ENCODE assay signal across 1 cellular context in the genomic region with DNA sequence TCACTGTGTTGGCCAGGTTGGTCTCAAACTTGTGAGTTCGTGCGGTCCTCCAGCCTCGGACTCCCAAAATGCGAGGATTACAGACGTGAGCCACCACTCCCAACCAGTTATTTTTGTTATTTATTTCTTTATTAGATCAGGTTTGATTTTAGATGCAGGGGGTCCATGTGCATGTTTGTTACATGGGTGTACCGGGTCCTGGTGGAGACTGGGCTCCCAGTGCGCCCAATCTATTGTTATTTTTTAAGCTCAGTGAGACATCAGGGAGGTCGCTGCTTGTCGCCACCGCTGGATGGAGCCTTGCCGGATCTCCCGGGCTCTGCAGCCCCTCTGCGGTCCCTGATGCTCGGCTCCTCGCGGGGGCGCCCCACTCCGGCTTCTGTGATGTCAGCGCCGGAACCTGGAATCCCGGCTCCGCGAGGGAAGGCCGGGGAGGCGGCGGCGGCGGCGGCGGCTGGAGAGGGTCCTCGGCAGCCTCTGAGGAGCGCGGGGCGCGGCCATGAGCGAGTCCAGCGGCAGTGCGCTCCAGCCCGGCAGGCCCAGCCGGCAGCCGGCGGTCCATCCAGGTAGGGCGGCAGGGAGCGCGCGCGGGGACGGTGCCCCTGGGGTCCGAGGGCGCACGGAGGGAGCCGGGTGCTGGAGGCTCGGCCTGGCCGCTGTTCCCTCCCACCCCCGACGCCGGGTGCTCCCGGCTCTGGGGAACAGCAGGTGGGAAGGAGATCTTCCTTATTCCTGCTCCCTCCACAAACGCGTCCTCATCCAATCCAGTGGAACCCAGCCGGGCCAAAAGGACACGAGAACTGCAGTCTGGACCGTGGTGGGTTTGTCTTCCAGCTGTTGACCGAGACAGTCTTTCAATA.
A peak's percentile ranks its signal among the peaks of the same experiment; 100 is the strongest.
TF ChIP-seq lines count a peak whose summit lies in the region.

Gene TMC7 (plus strand): TSS at position 370 of the 860 bp plus-strand sequence. CDS start 130 bp downstream, at position 500.

TF ChIP-seq in HepG2, 621 proteins besides CTCF, POLR2A, EP300 and RAD21 (continued from another document and continues in another):
- no peak; the same call in 1 of the 2 replicates for TF ChIP-seq ZNF44 (CRISPR knock-in tag; IDR thresholded peaks at IDR 0.05)
- peak; percentile 69; the same call in 1 of the 2 replicates for TF ChIP-seq ZNF792 (CRISPR knock-in tag; IDR thresholded peaks at IDR 0.05)
- peak; percentile 96 for TF ChIP-seq ZNF687 (CRISPR knock-in tag; IDR thresholded peaks at IDR 0.05)
- TF ChIP-seq ZNF101 (CRISPR knock-in tag; IDR thresholded peaks at IDR 0.05; ENCODE audit: borderline replicate concordance, low read depth) = no peak
- peak; percentile 77 for TF ChIP-seq ZNF883 (CRISPR knock-in tag; IDR thresholded peaks at IDR 0.05; ENCODE audit: not compliant biosample characterization)
- TF ChIP-seq ZNF513 (CRISPR knock-in tag; conservative IDR thresholded peaks at IDR 0.05) = no peak
- TF ChIP-seq FOXP1 (IDR thresholded peaks at IDR 0.05) = no peak
- TF ChIP-seq FOXP1 (CRISPR knock-in tag; IDR thresholded peaks at IDR 0.05) = no peak
- TF ChIP-seq, protein P1, sequence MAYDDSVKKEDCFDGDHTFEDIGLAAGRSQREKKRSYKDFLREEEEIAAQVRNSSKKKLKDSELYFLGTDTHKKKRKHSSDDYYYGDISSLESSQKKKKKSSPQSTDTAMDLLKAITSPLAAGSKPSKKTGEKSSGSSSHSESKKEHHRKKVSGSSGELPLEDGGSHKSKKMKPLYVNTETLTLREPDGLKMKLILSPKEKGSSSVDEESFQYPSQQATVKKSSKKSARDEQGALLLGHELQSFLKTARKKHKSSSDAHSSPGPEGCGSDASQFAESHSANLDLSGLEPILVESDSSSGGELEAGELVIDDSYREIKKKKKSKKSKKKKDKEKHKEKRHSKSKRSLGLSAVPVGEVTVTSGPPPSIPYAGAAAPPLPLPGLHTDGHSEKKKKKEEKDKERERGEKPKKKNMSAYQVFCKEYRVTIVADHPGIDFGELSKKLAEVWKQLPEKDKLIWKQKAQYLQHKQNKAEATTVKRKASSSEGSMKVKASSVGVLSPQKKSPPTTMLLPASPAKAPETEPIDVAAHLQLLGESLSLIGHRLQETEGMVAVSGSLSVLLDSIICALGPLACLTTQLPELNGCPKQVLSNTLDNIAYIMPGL (CRISPR knock-in tag; IDR thresholded peaks at IDR 0.05; ENCODE audit: borderline replicate concordance in 1 of 2, low read depth in 1 of 2) = peak; percentile 100
- peak; percentile 92; the same call in 1 of the 2 replicates for TF ChIP-seq TMF1 (CRISPR knock-in tag; IDR thresholded peaks at IDR 0.05; ENCODE audit: low read depth)
- TF ChIP-seq, protein P2, sequence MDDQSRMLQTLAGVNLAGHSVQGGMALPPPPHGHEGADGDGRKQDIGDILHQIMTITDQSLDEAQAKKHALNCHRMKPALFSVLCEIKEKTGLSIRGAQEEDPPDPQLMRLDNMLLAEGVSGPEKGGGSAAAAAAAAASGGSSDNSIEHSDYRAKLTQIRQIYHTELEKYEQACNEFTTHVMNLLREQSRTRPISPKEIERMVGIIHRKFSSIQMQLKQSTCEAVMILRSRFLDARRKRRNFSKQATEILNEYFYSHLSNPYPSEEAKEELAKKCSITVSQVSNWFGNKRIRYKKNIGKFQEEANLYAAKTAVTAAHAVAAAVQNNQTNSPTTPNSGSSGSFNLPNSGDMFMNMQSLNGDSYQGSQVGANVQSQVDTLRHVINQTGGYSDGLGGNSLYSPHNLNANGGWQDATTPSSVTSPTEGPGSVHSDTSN (CRISPR knock-in tag; IDR thresholded peaks at IDR 0.05; ENCODE audit: borderline replicate concordance) = no peak
- 0 out of 2 replicates have a peak, but pooled peaks have one; percentile 69 for TF ChIP-seq ZNF318 (CRISPR knock-in tag; IDR thresholded peaks at IDR 0.05)
- TF ChIP-seq PCBP1 (IDR thresholded peaks at IDR 0.05; ENCODE audit: borderline replicate concordance, low read depth, low read length) = peak; percentile 66; the same call in 1 of the 2 replicates
- peak; percentile 92 for TF ChIP-seq SALL2 (CRISPR knock-in tag; IDR thresholded peaks at IDR 0.05)
- TF ChIP-seq ZNF577 (CRISPR knock-in tag; IDR thresholded peaks at IDR 0.05; ENCODE audit: borderline replicate concordance, low read depth) = no peak
- TF ChIP-seq ZNF616 (CRISPR knock-in tag; IDR thresholded peaks at IDR 0.05; ENCODE audit: low read depth) = no peak
- no peak for TF ChIP-seq TCF7 (IDR thresholded peaks at IDR 0.05; ENCODE audit: low read depth)
- no peak for TF ChIP-seq ZNF3 (CRISPR knock-in tag; IDR thresholded peaks at IDR 0.05)
- TF ChIP-seq ZNF615 (CRISPR knock-in tag; IDR thresholded peaks at IDR 0.05; ENCODE audit: borderline replicate concordance) = no peak
- peak; percentile 80 for TF ChIP-seq RXRB (CRISPR knock-in tag; IDR thresholded peaks at IDR 0.05; ENCODE audit: borderline replicate concordance)
- peak; percentile 72; the same call in 1 of the 2 replicates for TF ChIP-seq THAP11 (CRISPR knock-in tag; IDR thresholded peaks at IDR 0.05)
- no peak for TF ChIP-seq KDM6A (CRISPR knock-in tag; IDR thresholded peaks at IDR 0.05; ENCODE audit: low read depth)
- TF ChIP-seq HMG20A (CRISPR knock-in tag; IDR thresholded peaks at IDR 0.05; ENCODE audit: borderline replicate concordance) = no peak
- TF ChIP-seq TBX2 (CRISPR knock-in tag; IDR thresholded peaks at IDR 0.05; ENCODE audit: borderline replicate concordance) = peak; percentile 63; the same call in 1 of the 2 replicates
